Comparison of ENCODE assay signal across 21 cellular contexts in genomic region chr9:115254217-115254616, GRCh38.
A peak's percentile ranks its signal among the peaks of the same experiment; 100 is the strongest.
DNase-seq lines count a peak whose midpoint lies in the region; ATAC-seq and TF ChIP-seq lines count a peak whose summit lies in the region.
"Had no signal": no experiment of that assay in that cellular context is flagged by ENCODE, and none has a peak within 500 bp of the region (broad histone marks: within the 10 kb centered on the region; RNA-seq: fewer than 3 reads in every experiment).

No MANE protein-coding gene starts in this region.

- H3K27me3 ChIP-seq in mesenchymal stem cell (ENCODE audit: control insufficient read depth in 1 of 2, insufficient read depth in 1 of 2, low read length in 2 of 2) (no peaks in the 10 kb centered on the region), left lung (no peaks in the 10 kb centered on the region)
- H3K27me3 ChIP-seq: BLaER1 treated with 17β-estradiol and CSF1 and Interleukin-3, amounts not matched to agents 10 nM and 100 nM had no signal

- intact Hi-C loops in left lung (cut with DNase I) = no loop called here

- H3K4me1 ChIP-seq in mesenchymal stem cell (ENCODE audit: control insufficient read depth, insufficient read depth, low read depth, low read length) (peaks cover 6% of the 10 kb centered on the region), left lung (no peaks in the 10 kb centered on the region)
- H3K4me1 ChIP-seq: BLaER1 treated with 17β-estradiol and CSF1 and Interleukin-3, amounts not matched to agents 10 nM and 100 nM had no signal

- no peak overlapping the region for H2AK5ac ChIP-seq in mesenchymal stem cell (ENCODE audit: low read length, severe bottlenecking)

- H3K4me3 ChIP-seq in mesenchymal stem cell (ENCODE audit: insufficient read depth in 1 of 2, low read depth in 1 of 2, low read length in 2 of 2) (no peak overlapping the region), left lung (no peak overlapping the region)
- H3K4me3 ChIP-seq: BLaER1 treated with 17β-estradiol and CSF1 and Interleukin-3, amounts not matched to agents 10 nM and 100 nM had no signal

- ATAC-seq in left lung (no peak), HG03196 (IDR thresholded peaks at IDR 0.05; ENCODE audit: unreplicated experiment) (no peak)
- ATAC-seq: CD8-positive, alpha-beta T cell; SK-N-SH treated with all-trans-retinoic acid at 6 μM for 48 hours; T-cell had no signal

- H3K9ac ChIP-seq in mesenchymal stem cell (ENCODE audit: low read length) = peak overlapping the region; percentile 13
- H3K9ac ChIP-seq: BLaER1 treated with 17β-estradiol and CSF1 and Interleukin-3, amounts not matched to agents 10 nM and 100 nM; KMS-11 had no signal

- no peak overlapping the region for H2BK12ac ChIP-seq in mesenchymal stem cell (ENCODE audit: low read length in 2 of 2)

- TF ChIP-seq CTCF in left lung (IDR thresholded peaks at IDR 0.05) = no peak

- no peak overlapping the region for H3K18ac ChIP-seq in mesenchymal stem cell (ENCODE audit: low read depth in 1 of 2, low read length in 2 of 2)

- H3K23ac ChIP-seq in mesenchymal stem cell (ENCODE audit: low read length in 2 of 2) = no peak overlapping the region

- no peak overlapping the region for H2BK120ac ChIP-seq in mesenchymal stem cell (ENCODE audit: low read depth, low read length)

- H3K27ac ChIP-seq in mesenchymal stem cell (ENCODE audit: low read length, poor library complexity, severe bottlenecking) (no peak overlapping the region), left lung (no peak overlapping the region)
- H3K27ac ChIP-seq: BLaER1 treated with 17β-estradiol and CSF1 and Interleukin-3, amounts not matched to agents 10 nM and 100 nM; KMS-11 had no signal

- H2BK15ac ChIP-seq in mesenchymal stem cell (ENCODE audit: low read depth, poor library complexity, severe bottlenecking) = no peak overlapping the region

- no peak overlapping the region for H2AFZ ChIP-seq in mesenchymal stem cell (ENCODE audit: low read depth, low read length)

- no peak overlapping the region for H3K4ac ChIP-seq in mesenchymal stem cell (ENCODE audit: low read depth in 1 of 2, low read length in 2 of 2)

- H4K8ac ChIP-seq in mesenchymal stem cell (ENCODE audit: low read length) = no peak overlapping the region

- no peak overlapping the region for H2BK5ac ChIP-seq in mesenchymal stem cell (ENCODE audit: low read depth, low read length, poor library complexity, severe bottlenecking)

- H3K36me3 ChIP-seq in mesenchymal stem cell (ENCODE audit: control insufficient read depth in 1 of 2, insufficient read depth in 2 of 2, low read depth in 1 of 2, low read length in 2 of 2) = no peaks in the 10 kb centered on the region
- no peaks in the 10 kb centered on the region for H3K36me3 ChIP-seq in left lung
- H3K36me3 ChIP-seq: BLaER1 treated with 17β-estradiol and CSF1 and Interleukin-3, amounts not matched to agents 10 nM and 100 nM had no signal

- H3K14ac ChIP-seq in mesenchymal stem cell (ENCODE audit: low read length in 2 of 2) = no peak overlapping the region

- DNase-seq in DMS 273 treated with DMSO at 0.1 percent for 48 hours (lab: John Stamatoyannopoulos, UW) = peak; percentile 59
- peak; percentile 37 for DNase-seq in HCEC 1CT
- DNase-seq in SHP77 (lab: John Stamatoyannopoulos, UW) = peak; percentile 40 to 51
- DNase-seq in mesenchymal stem cell = no peak
- DNase-seq in left lung = no peak
- no peak for DNase-seq in activated CD8-positive, alpha-beta memory T cell treated with anti-CD3 and anti-CD28 coated beads for 24 hours
- DNase-seq in cerebellar cortex (ENCODE audit: low spot score) = no peak
- DNase-seq: Calu3; CD8-positive, alpha-beta T cell; DMS79 treated with DMSO at 0.1 percent for 48 hours; HFFc6; NCI-H1436; NCI-H2029; NCI-H526; NK-92 treated with Interleukin-12 subunit alpha and Interleukin-12 subunit beta, amount 100 ng/mL, for 24 hours; Right ventricle myocardium superior; T-cell had no signal

- no peak overlapping the region for H4K91ac ChIP-seq in mesenchymal stem cell (ENCODE audit: low read length)

- peaks cover 11% of the 10 kb centered on the region for H3K9me3 ChIP-seq in mesenchymal stem cell (ENCODE audit: control insufficient read depth, low read length)
- peaks cover 0 to 5% of the 10 kb centered on the region in 2 donors for H3K9me3 ChIP-seq in left lung

- H3K4me2 ChIP-seq in mesenchymal stem cell (ENCODE audit: low read length, poor library complexity, severe bottlenecking) = no peak overlapping the region
- H3K4me2 ChIP-seq: BLaER1 treated with 17β-estradiol and CSF1 and Interleukin-3, amounts not matched to agents 10 nM and 100 nM; KMS-11 had no signal

- no peaks in the 10 kb centered on the region for H3K79me1 ChIP-seq in mesenchymal stem cell (replicated peaks; ENCODE audit: low read length, poor library complexity, severe bottlenecking)

Comparison
In these comparisons a context has a peak if more than half of its experiments do, and no peak if none do; other contexts are left out.
1. DNase-seq: peak in DMS 273 treated with DMSO at 0.1 percent for 48 hours (single experiment), HCEC 1CT (single experiment) and SHP77 (2 of 2); none in mesenchymal stem cell (single experiment), left lung (0 of 2), activated CD8-positive, alpha-beta memory T cell treated with anti-CD3 and anti-CD28 coated beads for 24 hours (single experiment) and cerebellar cortex (single experiment).